8 cellular contexts compared by ENCODE assay signal in genomic region chr3:43894176-43895049, GRCh38.
DNase-seq lines count a peak whose midpoint lies in the region; ATAC-seq and TF ChIP-seq lines count a peak whose summit lies in the region.

No MANE protein-coding gene starts in this region.

- H3K4me3 Mint-ChIP-seq in endothelial cell (ENCODE audit: unreplicated experiment) (peak overlapping the region; percentile 67), memory B cell (peak overlapping the region; percentile 86)

- H3K9me3 Mint-ChIP-seq in endothelial cell (ENCODE audit: unreplicated experiment) (no peaks in the 10 kb centered on the region), memory B cell (no peaks in the 10 kb centered on the region)

- no peak overlapping the region for H3K27ac Mint-ChIP-seq in endothelial cell (ENCODE audit: unreplicated experiment)
- peak overlapping the region; percentile 80 for H3K27ac Mint-ChIP-seq in memory B cell

- no peak overlapping the region for H3K4me3 ChIP-seq in WERI-Rb-1 (ENCODE audit: low read depth, low read length)

- H3K27me3 ChIP-seq in WERI-Rb-1 (ENCODE audit: insufficient read depth, low read depth, severe bottlenecking): no peaks in the 10 kb centered on the region

- ATAC-seq in HG02763 (IDR thresholded peaks at IDR 0.05; ENCODE audit: unreplicated experiment): peak; percentile 56
- peak; percentile 66 for ATAC-seq in memory B cell (ENCODE audit: low read depth)

- peak; percentile 65 for DNase-seq in DMS153 (lab: John Stamatoyannopoulos, UW)
- no peak for DNase-seq in WERI-Rb-1
- peak; percentile 75 for DNase-seq in endothelial cell (ENCODE audit: low spot score)
- peak; percentile 14 to 41 for DNase-seq in memory B cell (ENCODE audit: low spot score in 2 of 2)
- DNase-seq in stimulated activated CD4-positive, alpha-beta T cell treated with anti-CD3 and anti-CD28 coated beads, Interleukin-4, amount 100 ng/mL, for 48 hours (ENCODE audit: low read depth in 2 of 2): peak; percentile 28 to 44
- DNase-seq in KG1 (lab: John Stamatoyannopoulos, UW): no peak
- DNase-seq in central memory CD4-positive, alpha-beta T cell: no peak

- H3K27me3 Mint-ChIP-seq in endothelial cell (ENCODE audit: unreplicated experiment) (peaks cover 5% of the 10 kb centered on the region), memory B cell (peaks cover 6% of the 10 kb centered on the region)

- no peaks in the 10 kb centered on the region for H3K36me3 ChIP-seq in WERI-Rb-1

- no peak overlapping the region for H3K27ac ChIP-seq in WERI-Rb-1

- TF ChIP-seq CTCF in WERI-Rb-1 (IDR thresholded peaks at IDR 0.05; ENCODE audit: low read depth, low read length): 0 out of 2 replicates have a peak, but pooled peaks have one; percentile 13
- TF ChIP-seq CTCF in endothelial cell (IDR thresholded peaks at IDR 0.05; ENCODE audit: unreplicated experiment): no peak

- no peaks in the 10 kb centered on the region for H3K36me3 Mint-ChIP-seq in endothelial cell (ENCODE audit: low read depth, unreplicated experiment)
- no peaks in the 10 kb centered on the region for H3K36me3 Mint-ChIP-seq in memory B cell

- H3K9me3 ChIP-seq in WERI-Rb-1 (ENCODE audit: severe bottlenecking): no peaks in the 10 kb centered on the region

- H3K4me1 Mint-ChIP-seq in endothelial cell (ENCODE audit: unreplicated experiment) (peaks cover 11% of the 10 kb centered on the region), memory B cell (peaks cover 12% of the 10 kb centered on the region)

Comparison
In these comparisons a context has a peak if more than half of its experiments do, and no peak if none do; other contexts are left out.
1. DNase-seq: peak in DMS153 (single experiment), endothelial cell (single experiment), memory B cell (2 of 2) and stimulated activated CD4-positive, alpha-beta T cell treated with anti-CD3 and anti-CD28 coated beads, Interleukin-4, amount 100 ng/mL, for 48 hours (2 of 2); none in WERI-Rb-1 (single experiment), KG1 (single experiment) and central memory CD4-positive, alpha-beta T cell (single experiment).